ENCODE assay signal across 39 cellular contexts in the genomic region with DNA sequence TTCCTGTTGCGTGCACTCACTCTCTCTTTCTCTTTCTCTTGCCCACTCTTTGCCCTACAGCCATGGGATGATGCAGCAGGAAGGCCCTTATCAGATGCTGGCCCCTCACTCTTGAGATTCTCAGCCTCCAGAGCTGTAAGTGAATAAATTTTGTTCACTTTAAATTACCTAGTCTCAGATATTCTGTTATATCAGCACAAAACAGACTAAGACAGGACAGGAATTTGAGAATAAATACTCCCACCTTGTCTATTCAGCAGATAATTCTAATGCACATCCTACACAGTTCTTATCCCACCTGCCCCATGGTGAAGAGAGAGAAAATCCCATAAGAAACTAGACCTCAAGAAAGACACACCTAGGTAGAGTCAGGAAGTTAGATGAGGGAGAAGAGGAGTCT.
"Had no signal": no experiment of that assay in that cellular context is flagged by ENCODE, and none has a peak within 500 bp of the region (broad histone marks: within the 10 kb centered on the region; RNA-seq: fewer than 3 reads in every experiment).

No MANE protein-coding gene starts in this region.

- H3K27ac Mint-ChIP-seq: activated naive CD4-positive, alpha-beta T cell treated with anti-CD3 and anti-CD28 coated beads for 36 hours; activated naive CD4-positive, alpha-beta T cell treated with anti-CD3 and anti-CD28 coated beads, Interleukin-2, amount 10 ng/mL, durations not matched to agents 7 days and 5 days; activated naive CD4-positive, alpha-beta T cell treated with anti-CD3 and anti-CD28 coated beads, Interleukin-2, amount 50 U/mL, for 24 hours; activated naive CD4-positive, alpha-beta T cell treated with anti-CD3 and anti-CD28 coated beads, Interleukin-2, amount 50 U/mL, for 72 hours; activated naive CD8-positive, alpha-beta T cell; activated naive CD8-positive, alpha-beta T cell treated with anti-CD3 and anti-CD28 coated beads for 36 hours; activated naive CD8-positive, alpha-beta T cell treated with anti-CD3 and anti-CD28 coated beads, Interleukin-2, amount 10 ng/mL, durations not matched to agents 7 days and 5 days; activated naive CD8-positive, alpha-beta T cell treated with anti-CD3 and anti-CD28 coated beads, Interleukin-2, amount 50 U/mL, for 24 hours; activated T-cell treated with anti-CD3 and anti-CD28 coated beads, Interleukin-2, amount 50 U/mL, for 24 hours; activated T-cell treated with anti-CD3 and anti-CD28 coated beads, Interleukin-2, amount 50 U/mL, for 72 hours; activated T-helper 1 cell treated with anti-CD3 and anti-CD28 coated beads, Interleukin-12 subunit alpha, Interleukin-12 subunit beta, Interleukin-2, Interleukin-4 antibody, amounts not matched to agents 30 ng/mL and 10 ng/mL and 1 ng/mL, durations not matched to agents 14 hours and 24 hours and 36 hours; activated T-helper 17 cell treated with anti-CD3 and anti-CD28 coated beads, Interleukin-2, amount 50 U/mL, for 72 hours; activated T-helper 2 cell treated with anti-CD3 and anti-CD28 coated beads, Interferon-gamma antibody, Interleukin-2, Interleukin-4, amounts not matched to agents 10 μg/mL and 5 μg/mL and 100 μg/mL, durations not matched to agents 14 hours and 24 hours and 36 hours; brain had no signal

- DNase-seq: activated effector memory CD4-positive, alpha-beta T cell treated with anti-CD3 and anti-CD28 coated beads, Interleukin-2, amount 50 U/mL, for 16 hours; activated effector memory CD4-positive, alpha-beta T cell treated with Interleukin-2 at 50 U/mL for 16 hours; activated gamma-delta T cell; activated gamma-delta T cell treated with Interleukin-2 at 50 U/mL for 16 hours; activated naive CD4-positive, alpha-beta T cell; activated naive CD4-positive, alpha-beta T cell treated with anti-CD3 and anti-CD28 coated beads for 36 hours; activated naive CD4-positive, alpha-beta T cell treated with anti-CD3 and anti-CD28 coated beads, Interleukin-2, amount 10 ng/mL, durations not matched to agents 7 days and 5 days; activated naive CD4-positive, alpha-beta T cell treated with anti-CD3 and anti-CD28 coated beads, Interleukin-2, amount 50 U/mL, for 16 hours; activated naive CD4-positive, alpha-beta T cell treated with Interleukin-2 at 50 U/mL for 16 hours; activated naive CD8-positive, alpha-beta T cell treated with anti-CD3 and anti-CD28 coated beads for 36 hours; activated naive CD8-positive, alpha-beta T cell treated with anti-CD3 and anti-CD28 coated beads, Interleukin-2, amount 10 ng/mL, durations not matched to agents 7 days and 5 days; activated naive CD8-positive, alpha-beta T cell treated with anti-CD3 and anti-CD28 coated beads, Interleukin-2, amount 50 U/mL, for 24 hours; activated T-cell treated with anti-CD3 and anti-CD28 coated beads, Interleukin-2, amount 50 U/mL, for 24 hours; activated T-cell treated with anti-CD3 and anti-CD28 coated beads, Interleukin-2, amount 50 U/mL, for 4 hours; activated T-cell treated with anti-CD3 and anti-CD28 coated beads, Interleukin-2, amount 50 U/mL, for 48 hours; activated T-cell treated with anti-CD3 and anti-CD28 coated beads, Interleukin-2, amount 50 U/mL, for 72 hours; adrenal gland; amniotic stem cell; amygdala; anterior cingulate cortex; aorta; body of pancreas; brain microvascular endothelial cell; caudate nucleus; central memory CD4-positive, alpha-beta T cell; cerebellar nuclear complex had no signal

- H3K36me3 Mint-ChIP-seq: activated naive CD4-positive, alpha-beta T cell treated with anti-CD3 and anti-CD28 coated beads, Interleukin-2, amount 10 ng/mL, durations not matched to agents 7 days and 5 days; activated naive CD4-positive, alpha-beta T cell treated with anti-CD3 and anti-CD28 coated beads, Interleukin-2, amount 50 U/mL, for 72 hours; activated naive CD8-positive, alpha-beta T cell; activated naive CD8-positive, alpha-beta T cell treated with anti-CD3 and anti-CD28 coated beads for 36 hours; activated naive CD8-positive, alpha-beta T cell treated with anti-CD3 and anti-CD28 coated beads, Interleukin-2, amount 10 ng/mL, durations not matched to agents 7 days and 5 days; brain had no signal

- H3K27me3 Mint-ChIP-seq: activated naive CD4-positive, alpha-beta T cell treated with anti-CD3 and anti-CD28 coated beads, Interleukin-2, amount 10 ng/mL, durations not matched to agents 7 days and 5 days; brain had no signal

- H3K4me3 Mint-ChIP-seq: activated naive CD4-positive, alpha-beta T cell treated with anti-CD3 and anti-CD28 coated beads for 36 hours; activated naive CD4-positive, alpha-beta T cell treated with anti-CD3 and anti-CD28 coated beads, Interleukin-2, amount 10 ng/mL, durations not matched to agents 7 days and 5 days; activated naive CD4-positive, alpha-beta T cell treated with anti-CD3 and anti-CD28 coated beads, Interleukin-2, amount 50 U/mL, for 24 hours; activated naive CD8-positive, alpha-beta T cell; activated naive CD8-positive, alpha-beta T cell treated with anti-CD3 and anti-CD28 coated beads for 36 hours; activated naive CD8-positive, alpha-beta T cell treated with anti-CD3 and anti-CD28 coated beads, Interleukin-2, amount 10 ng/mL, durations not matched to agents 7 days and 5 days; activated naive CD8-positive, alpha-beta T cell treated with anti-CD3 and anti-CD28 coated beads, Interleukin-2, amount 50 U/mL, for 24 hours; activated T-cell treated with anti-CD3 and anti-CD28 coated beads, Interleukin-2, amount 50 U/mL, for 24 hours; activated T-cell treated with anti-CD3 and anti-CD28 coated beads, Interleukin-2, amount 50 U/mL, for 4 hours; activated T-cell treated with anti-CD3 and anti-CD28 coated beads, Interleukin-2, amount 50 U/mL, for 72 hours; activated T-helper 1 cell treated with anti-CD3 and anti-CD28 coated beads, Interleukin-12 subunit alpha, Interleukin-12 subunit beta, Interleukin-2, Interleukin-4 antibody, amounts not matched to agents 30 ng/mL and 10 ng/mL and 1 ng/mL, durations not matched to agents 14 hours and 24 hours and 36 hours; activated T-helper 17 cell treated with anti-CD3 and anti-CD28 coated beads, Interleukin-2, amount 50 U/mL, for 72 hours; brain; central memory CD8-positive, alpha-beta T cell had no signal

- H3K9me3 Mint-ChIP-seq: activated naive CD4-positive, alpha-beta T cell treated with anti-CD3 and anti-CD28 coated beads for 36 hours; activated naive CD4-positive, alpha-beta T cell treated with anti-CD3 and anti-CD28 coated beads, Interleukin-2, amount 10 ng/mL, durations not matched to agents 7 days and 5 days; activated naive CD4-positive, alpha-beta T cell treated with anti-CD3 and anti-CD28 coated beads, Interleukin-2, amount 50 U/mL, for 24 hours; activated naive CD4-positive, alpha-beta T cell treated with anti-CD3 and anti-CD28 coated beads, Interleukin-2, amount 50 U/mL, for 72 hours; activated naive CD8-positive, alpha-beta T cell treated with anti-CD3 and anti-CD28 coated beads for 36 hours; activated naive CD8-positive, alpha-beta T cell treated with anti-CD3 and anti-CD28 coated beads, Interleukin-2, amount 10 ng/mL, durations not matched to agents 7 days and 5 days; activated naive CD8-positive, alpha-beta T cell treated with anti-CD3 and anti-CD28 coated beads, Interleukin-2, amount 50 U/mL, for 24 hours; activated T-cell treated with anti-CD3 and anti-CD28 coated beads, Interleukin-2, amount 50 U/mL, for 24 hours; activated T-cell treated with anti-CD3 and anti-CD28 coated beads, Interleukin-2, amount 50 U/mL, for 4 hours; activated T-cell treated with anti-CD3 and anti-CD28 coated beads, Interleukin-2, amount 50 U/mL, for 72 hours; activated T-helper 1 cell treated with anti-CD3 and anti-CD28 coated beads, Interleukin-12 subunit alpha, Interleukin-12 subunit beta, Interleukin-2, Interleukin-4 antibody, amounts not matched to agents 30 ng/mL and 10 ng/mL and 1 ng/mL, durations not matched to agents 14 hours and 24 hours and 36 hours; activated T-helper 17 cell treated with anti-CD3 and anti-CD28 coated beads, Interleukin-2, amount 50 U/mL, for 72 hours; activated T-helper 2 cell treated with anti-CD3 and anti-CD28 coated beads, Interferon-gamma antibody, Interleukin-2, Interleukin-4, amounts not matched to agents 10 μg/mL and 5 μg/mL and 100 μg/mL, durations not matched to agents 14 hours and 24 hours and 36 hours; brain; central memory CD8-positive, alpha-beta T cell had no signal

- H3K9me3 ChIP-seq: adrenal gland, ascending aorta, body of pancreas, breast epithelium had no signal

- H3K27me3 ChIP-seq: adrenal gland, ascending aorta, body of pancreas, brain microvascular endothelial cell, breast epithelium, cardiac muscle cell had no signal

- ATAC-seq: activated naive CD4-positive, alpha-beta T cell treated with anti-CD3 and anti-CD28 coated beads, Interleukin-2, amount 50 U/mL, for 72 hours; activated naive CD8-positive, alpha-beta T cell treated with anti-CD3 and anti-CD28 coated beads, Interleukin-2, amount 50 U/mL, for 24 hours; activated T-cell treated with anti-CD3 and anti-CD28 coated beads, Interleukin-2, amount 50 U/mL, for 4 hours; activated T-cell treated with anti-CD3 and anti-CD28 coated beads, Interleukin-2, amount 50 U/mL, for 72 hours; activated T-helper 17 cell treated with anti-CD3 and anti-CD28 coated beads, Interleukin-2, amount 50 U/mL, for 72 hours; body of pancreas had no signal

- H3K4me1 Mint-ChIP-seq: activated naive CD4-positive, alpha-beta T cell treated with anti-CD3 and anti-CD28 coated beads, Interleukin-2, amount 10 ng/mL, durations not matched to agents 7 days and 5 days; activated naive CD4-positive, alpha-beta T cell treated with anti-CD3 and anti-CD28 coated beads, Interleukin-2, amount 50 U/mL, for 24 hours; activated naive CD8-positive, alpha-beta T cell treated with anti-CD3 and anti-CD28 coated beads for 36 hours; activated naive CD8-positive, alpha-beta T cell treated with anti-CD3 and anti-CD28 coated beads, Interleukin-2, amount 10 ng/mL, durations not matched to agents 7 days and 5 days; activated naive CD8-positive, alpha-beta T cell treated with anti-CD3 and anti-CD28 coated beads, Interleukin-2, amount 50 U/mL, for 24 hours; activated T-helper 17 cell treated with anti-CD3 and anti-CD28 coated beads, Interleukin-2, amount 50 U/mL, for 72 hours; brain; central memory CD8-positive, alpha-beta T cell had no signal

- H3K4me3 ChIP-seq: adrenal gland, ascending aorta, body of pancreas, breast epithelium, cardiac muscle cell had no signal

- H3K4me1 ChIP-seq: adrenal gland, ascending aorta, body of pancreas, breast epithelium had no signal

- FAIRE-seq: astrocyte, bronchial epithelial cell had no signal

- H3K36me3 ChIP-seq: adrenal gland, ascending aorta, brain microvascular endothelial cell, breast epithelium, cardiac muscle cell had no signal

- H3K27ac ChIP-seq: adrenal gland, ascending aorta, body of pancreas, brain microvascular endothelial cell, breast epithelium, cardiac muscle cell had no signal
